Comparison of ENCODE assay signal across 20 cellular contexts in the genomic region with DNA sequence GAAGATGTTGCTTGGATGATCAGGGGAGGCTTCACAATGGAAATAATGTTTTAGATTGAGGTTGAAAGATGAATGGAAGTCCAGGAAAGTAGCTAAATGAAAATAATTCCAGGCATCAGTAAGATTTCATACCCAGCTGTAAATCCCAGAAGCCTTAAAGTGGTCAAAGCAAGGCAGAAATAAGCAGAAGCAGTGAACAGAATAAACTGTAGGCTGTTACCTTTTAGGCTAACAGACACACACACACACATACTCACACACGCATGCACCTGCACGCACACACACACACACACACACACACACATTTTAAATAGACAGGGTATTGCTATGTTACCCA.
A peak's percentile ranks its signal among the peaks of the same experiment; 100 is the strongest.
DNase-seq lines count a peak whose midpoint lies in the region; ATAC-seq, FAIRE-seq and TF ChIP-seq lines count a peak whose summit lies in the region.
"Had no signal": no experiment of that assay in that cellular context is flagged by ENCODE, and none has a peak within 500 bp of the region (broad histone marks: within the 10 kb centered on the region; RNA-seq: fewer than 3 reads in every experiment).

No MANE protein-coding gene starts in this region.

- peaks cover 26% of the 10 kb centered on the region for H3K4me1 ChIP-seq in A673 (ENCODE audit: insufficient read depth, low read length, poor library complexity, severe bottlenecking)
- peaks cover 0 to 22% of the 10 kb centered on the region in 2 experiments; a peak in 4 of 5 replicates for H3K4me1 ChIP-seq in K562 (replicated peaks in 1 of 2; ENCODE audit: control insufficient read depth in 2 of 2, insufficient read depth in 2 of 2, low read length in 2 of 2)
- H3K4me1 ChIP-seq in neuronal stem cell (ENCODE audit: control insufficient read depth in 2 of 2, insufficient read depth in 1 of 2, low read depth in 1 of 2, low read length in 2 of 2): peaks cover 3 to 4% of the 10 kb centered on the region in 2 donors
- H3K4me1 ChIP-seq: BE2C had no signal

- H3K36me3 Mint-ChIP-seq in Calu3 (ENCODE audit: insufficient read depth, unreplicated experiment): no peaks in the 10 kb centered on the region
- H3K36me3 Mint-ChIP-seq in activated T-cell treated with anti-CD3 and anti-CD28 coated beads, Interleukin-2, amount 50 U/mL, for 24 hours (ENCODE audit: low read depth): peaks cover 18% of the 10 kb centered on the region

- FAIRE-seq in K562 (lab: Jason Lieb, UNC): no peak
- FAIRE-seq: A204.1, GM12891 had no signal

- H3K14ac ChIP-seq in neuronal stem cell (ENCODE audit: low read length): no peak overlapping the region

- no peak for TF ChIP-seq POLR2A in K562 (conservative IDR thresholded peaks at IDR 0.05)

- ATAC-seq in K562: no peak

- H3K18ac ChIP-seq in neuronal stem cell (ENCODE audit: low read length): no peak overlapping the region

- H3K36me3 ChIP-seq in A673 (ENCODE audit: insufficient read depth, low read length, poor library complexity, severe bottlenecking): peaks cover 10% of the 10 kb centered on the region
- H3K36me3 ChIP-seq in K562 (ENCODE audit: control insufficient read depth, insufficient read depth, low read length): no peaks in the 10 kb centered on the region
- no peaks in the 10 kb centered on the region for H3K36me3 ChIP-seq in neuronal stem cell (replicated peaks in 1 of 2; ENCODE audit: control insufficient read depth in 2 of 2, insufficient read depth in 2 of 2, low read length in 2 of 2)
- H3K36me3 ChIP-seq: BE2C had no signal

- DNase-seq in A673 (ENCODE audit: low spot score): no peak
- no peak for DNase-seq in HL-60 (ENCODE audit: low read depth in 1 of 2, low spot score in 1 of 2)
- no peak for DNase-seq in K562 (ENCODE audit: extremely low read depth in 1 of 4, low spot score in 3 of 4)
- DNase-seq in neuronal stem cell (ENCODE audit: low spot score): no peak
- no peak for DNase-seq in foreskin melanocyte
- no peak for DNase-seq in germinal center (ENCODE audit: low spot score)
- DNase-seq in Calu3: no peak
- no peak for DNase-seq in activated T-cell treated with anti-CD3 and anti-CD28 coated beads, Interleukin-2, amount 50 U/mL, for 24 hours
- DNase-seq: CD4-positive, alpha-beta memory T cell; NCI-H1048; NCI-H1417 treated with DMSO at 0.1 percent for 48 hours; NCI-H187 treated with DMSO at 0.1 percent for 48 hours; NCI-H2107; SHP77 treated with DMSO at 0.1 percent for 48 hours had no signal

- POLR2A ChIA-PET in A673 (lab: Charles Lee; ENCODE audit: low non-redundant PET) (no interaction called here), K562 (lab: Yijun Ruan, JAX) (interaction anchor here (0.5 to 4.3 kb wide), 2 partner anchors 10 to 95 kb away, joined by 3 to 15 read pairs; no protein-coding TSS in a partner anchor)

- no peaks in the 10 kb centered on the region for H3K27me3 ChIP-seq in A673 (replicated peaks; ENCODE audit: insufficient read depth, low read depth, low read length, poor library complexity)
- H3K27me3 ChIP-seq in HL-60 (ENCODE audit: insufficient read depth, poor library complexity, severe bottlenecking): no peaks in the 10 kb centered on the region
- H3K27me3 ChIP-seq in K562 (ENCODE audit: control insufficient read depth in 2 of 2, insufficient read depth in 2 of 2, low read length in 2 of 2): no peaks in the 10 kb centered on the region
- H3K27me3 ChIP-seq in neuronal stem cell (ENCODE audit: control insufficient read depth in 3 of 3, insufficient read depth in 3 of 3, low read depth in 1 of 3, low read length in 3 of 3): no peaks in the 10 kb centered on the region
- H3K27me3 ChIP-seq: BE2C had no signal

- H3K4me3 ChIP-seq in A673 (ENCODE audit: low read depth, low read length, poor library complexity, severe bottlenecking) (no peak overlapping the region), HL-60 (replicated peaks; ENCODE audit: insufficient read depth, low read length) (no peak overlapping the region), K562 (no peak overlapping the region), neuronal stem cell (ENCODE audit: low read length in 2 of 2) (no peak overlapping the region)

- H4K20me1 ChIP-seq in K562 (replicated peaks; ENCODE audit: control insufficient read depth, insufficient read depth, low read length): no peaks in the 10 kb centered on the region

- no peak for TF ChIP-seq EP300 in K562 (IDR thresholded peaks at IDR 0.05; ENCODE audit: low read length)

- no peaks in the 10 kb centered on the region for H3K9me1 ChIP-seq in K562 (ENCODE audit: control insufficient read depth, insufficient read depth, low read length)

- WGBS in K562 (ENCODE audit: insufficient coverage, low coverage, missing lambda C conversion rate): 91% methylated on average over 2 of the region's 2 CpGs
- WGBS in neuronal stem cell (ENCODE audit: extremely low coverage in 2 of 2, insufficient read length in 2 of 2, insufficient replicate concordance in 1 of 2), 2 donors: no CpG with 5 or more reads among the region's 2 CpGs

- H3K9ac ChIP-seq in K562 (ENCODE audit: insufficient read depth in 1 of 2, low read depth in 2 of 2, low read length in 2 of 2): no peak overlapping the region
- no peak overlapping the region for H3K9ac ChIP-seq in neuronal stem cell (ENCODE audit: low read depth, low read length, poor library complexity)
- H3K9ac ChIP-seq: SK-N-SH had no signal

- no peak overlapping the region for H3K4me3 Mint-ChIP-seq in Calu3 (ENCODE audit: low read depth, unreplicated experiment)
- H3K4me3 Mint-ChIP-seq in activated T-cell treated with anti-CD3 and anti-CD28 coated beads, Interleukin-2, amount 50 U/mL, for 24 hours: no peak overlapping the region
- H3K4me3 Mint-ChIP-seq: CD4-positive, alpha-beta memory T cell had no signal

- H3K79me2 ChIP-seq in K562 (ENCODE audit: control insufficient read depth, insufficient read depth, low read length): peaks cover 7% of the 10 kb centered on the region; the same call in 1 of the 3 replicates

- intact Hi-C loops in A673 (cut with micrococcal nuclease; ENCODE audit: unreplicated experiment) (loop anchor here (5.0 kb wide), 1 partner anchor 142 kb away; no protein-coding TSS in a partner anchor), K562 (cut with micrococcal nuclease) (loop anchor here (2.0 kb wide), 1 partner anchor 142 kb away; no protein-coding TSS in a partner anchor), Calu3 (cut with micrococcal nuclease; ENCODE audit: unreplicated experiment) (loop anchor here (10.0 kb wide), 1 partner anchor 180 kb away; no protein-coding TSS in a partner anchor)

- H3K27me3 Mint-ChIP-seq in Calu3 (ENCODE audit: unreplicated experiment): no peaks in the 10 kb centered on the region
- H3K27me3 Mint-ChIP-seq in activated T-cell treated with anti-CD3 and anti-CD28 coated beads, Interleukin-2, amount 50 U/mL, for 24 hours: no peaks in the 10 kb centered on the region
- H3K27me3 Mint-ChIP-seq: CD4-positive, alpha-beta memory T cell had no signal

- H2BK15ac ChIP-seq in neuronal stem cell (ENCODE audit: low read length): no peak overlapping the region

- H3K23ac ChIP-seq in neuronal stem cell (ENCODE audit: low read depth, low read length, poor library complexity): no peak overlapping the region

- no peak overlapping the region for H2BK12ac ChIP-seq in neuronal stem cell (ENCODE audit: low read length)

- H3K27ac ChIP-seq in A673 (ENCODE audit: low read depth, low read length, poor library complexity, severe bottlenecking): peak overlapping the region; percentile 95
- H3K27ac ChIP-seq in HL-60 (replicated peaks): peak overlapping the region; percentile 15; the same call in 1 of the 2 replicates
- no peak overlapping the region for H3K27ac ChIP-seq in K562 (ENCODE audit: extremely low read depth, low read depth, low read length)
- H3K27ac ChIP-seq in neuronal stem cell (replicated peaks; ENCODE audit: low read length): no peak overlapping the region
- H3K27ac ChIP-seq: RWPE1 had no signal

- H3K27ac Mint-ChIP-seq in Calu3 (ENCODE audit: unreplicated experiment): no peak overlapping the region
- no peak overlapping the region for H3K27ac Mint-ChIP-seq in activated T-cell treated with anti-CD3 and anti-CD28 coated beads, Interleukin-2, amount 50 U/mL, for 24 hours
- H3K27ac Mint-ChIP-seq: CD4-positive, alpha-beta memory T cell had no signal

- no peak for TF ChIP-seq RAD21 in K562 (CRISPR knock-in tag; conservative IDR thresholded peaks at IDR 0.05 in 1 of 2, IDR thresholded peaks at IDR 0.05 in 1 of 2)

- H2BK120ac ChIP-seq in neuronal stem cell (ENCODE audit: low read depth, low read length): no peak overlapping the region

- in situ Hi-C loops in K562 (cut with MboI): no loop called here

- H3K4ac ChIP-seq in neuronal stem cell (ENCODE audit: low read length): no peak overlapping the region

- H4K8ac ChIP-seq in neuronal stem cell (ENCODE audit: low read depth, low read length): no peak overlapping the region

- H2BK5ac ChIP-seq in neuronal stem cell (ENCODE audit: low read length): no peak overlapping the region

- H2AK5ac ChIP-seq in neuronal stem cell (ENCODE audit: low read depth, low read length): no peak overlapping the region

- H3K4me2 ChIP-seq in K562 (ENCODE audit: insufficient read depth, low read length) (no peak overlapping the region), neuronal stem cell (ENCODE audit: insufficient read depth, low read length, poor library complexity, severe bottlenecking) (no peak overlapping the region)
- H3K4me2 ChIP-seq: SK-N-SH had no signal

- CTCF ChIA-PET in A673 (lab: Charles Lee) (no interaction called here), K562 (lab: Yijun Ruan, JAX; ENCODE audit: low intra/inter-chr PET ratio) (interaction anchor here (1.0 kb wide), 1 partner anchor 141 kb away, joined by 3 read pairs; no protein-coding TSS in a partner anchor), Calu3 (lab: Charles Lee) (interaction anchor here (0.6 kb wide), 1 partner anchor 14 kb away, joined by 5 read pairs; no protein-coding TSS in a partner anchor)

- H3K9me3 ChIP-seq in A673 (ENCODE audit: low read depth, low read length, poor library complexity, severe bottlenecking) (peaks cover 11% of the 10 kb centered on the region), K562 (replicated peaks; ENCODE audit: control insufficient read depth, insufficient read depth, low read depth, low read length) (peaks cover 10% of the 10 kb centered on the region), neuronal stem cell (replicated peaks in 1 of 2; ENCODE audit: control insufficient read depth in 2 of 2, insufficient read depth in 1 of 2, low read depth in 1 of 2, low read length in 2 of 2) (no peaks in the 10 kb centered on the region)
- H3K9me3 ChIP-seq: BE2C, Caco-2 had no signal

- BruUV-seq in A673 (replicated peaks; lab: Mats Ljungman, UMichigan): no TSS peak
- BruUV-seq in K562 (replicated peaks; lab: Mats Ljungman, UMichigan): no TSS peak
- no TSS peak for BruUV-seq in Calu3 (replicated peaks; lab: Mats Ljungman, UMichigan)

- no peaks in the 10 kb centered on the region for H3K4me1 Mint-ChIP-seq in Calu3 (ENCODE audit: low read depth, unreplicated experiment)
- peaks cover 7% of the 10 kb centered on the region for H3K4me1 Mint-ChIP-seq in activated T-cell treated with anti-CD3 and anti-CD28 coated beads, Interleukin-2, amount 50 U/mL, for 24 hours (ENCODE audit: low read depth)

- H2AFZ ChIP-seq in K562 (ENCODE audit: low read depth, low read length) (no peak overlapping the region), neuronal stem cell (ENCODE audit: low read length) (no peak overlapping the region)

- TF ChIP-seq CTCF in A673 (conservative IDR thresholded peaks at IDR 0.05; ENCODE audit: low read depth, low read length) (no peak), HL-60 (IDR thresholded peaks at IDR 0.05; ENCODE audit: insufficient read depth, low read length) (no peak), K562 (IDR thresholded peaks at IDR 0.05 in 2 of 3, conservative IDR thresholded peaks at IDR 0.05 in 1 of 3; ENCODE audit: insufficient read depth in 2 of 3, low read depth in 1 of 3, low read length in 3 of 3) (no peak), Calu3 (IDR thresholded peaks at IDR 0.05; ENCODE audit: unreplicated experiment) (no peak)

- peak overlapping the region; percentile 69 for H4K91ac ChIP-seq in neuronal stem cell (ENCODE audit: low read depth, low read length, poor library complexity)

- peaks cover 2% of the 10 kb centered on the region for H3K79me1 ChIP-seq in neuronal stem cell (ENCODE audit: low read depth, low read length)

- H3K9me3 Mint-ChIP-seq in Calu3 (ENCODE audit: low read depth, unreplicated experiment): no peaks in the 10 kb centered on the region
- H3K9me3 Mint-ChIP-seq in activated T-cell treated with anti-CD3 and anti-CD28 coated beads, Interleukin-2, amount 50 U/mL, for 24 hours: peaks cover 6% of the 10 kb centered on the region
- H3K9me3 Mint-ChIP-seq: CD4-positive, alpha-beta memory T cell had no signal

Comparison
In these comparisons a context has a peak if more than half of its experiments do, and no peak if none do; other contexts are left out.
1. H3K27ac ChIP-seq: peak in A673 (single experiment) and HL-60 (single experiment); none in K562 (single experiment) and neuronal stem cell (single experiment).